ENCODE assay signal across 1 cellular context in the genomic region with DNA sequence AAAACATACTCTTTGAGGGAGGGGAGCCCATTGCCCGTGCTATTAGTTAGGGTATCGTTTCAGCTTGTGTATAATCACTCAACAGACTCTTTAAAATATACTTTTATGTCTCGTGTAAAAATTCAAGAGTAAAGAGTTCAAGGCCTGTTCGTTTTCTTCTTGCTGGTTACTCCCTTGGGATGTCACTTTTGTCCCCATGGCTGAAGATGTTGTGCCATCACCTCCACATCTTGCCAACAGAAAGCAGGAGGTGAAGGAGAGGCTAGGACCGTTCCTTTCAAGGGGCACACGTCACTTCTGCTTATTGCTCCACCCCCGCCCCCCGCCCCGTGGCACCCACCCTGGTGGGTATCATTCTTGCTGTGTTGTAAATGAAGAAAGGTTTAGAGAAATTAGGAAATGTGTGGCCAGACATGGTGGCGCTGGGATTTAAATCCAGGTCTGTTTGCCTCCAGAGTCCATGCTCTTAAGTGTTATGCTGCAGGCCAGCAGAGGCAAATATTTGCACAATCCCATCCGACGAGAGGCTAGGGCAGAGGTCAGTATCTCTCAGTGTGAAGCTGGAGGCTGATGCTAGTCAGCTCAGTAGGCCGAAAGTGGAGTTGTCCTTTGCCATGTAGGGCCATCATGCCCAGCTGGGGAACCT.
TF ChIP-seq lines count a peak whose summit lies in the region.

No MANE protein-coding gene starts in this region.

TF ChIP-seq in HepG2, 621 proteins besides CTCF, POLR2A, EP300 and RAD21 (continued from another document and continues in another):
- TF ChIP-seq, protein P1, sequence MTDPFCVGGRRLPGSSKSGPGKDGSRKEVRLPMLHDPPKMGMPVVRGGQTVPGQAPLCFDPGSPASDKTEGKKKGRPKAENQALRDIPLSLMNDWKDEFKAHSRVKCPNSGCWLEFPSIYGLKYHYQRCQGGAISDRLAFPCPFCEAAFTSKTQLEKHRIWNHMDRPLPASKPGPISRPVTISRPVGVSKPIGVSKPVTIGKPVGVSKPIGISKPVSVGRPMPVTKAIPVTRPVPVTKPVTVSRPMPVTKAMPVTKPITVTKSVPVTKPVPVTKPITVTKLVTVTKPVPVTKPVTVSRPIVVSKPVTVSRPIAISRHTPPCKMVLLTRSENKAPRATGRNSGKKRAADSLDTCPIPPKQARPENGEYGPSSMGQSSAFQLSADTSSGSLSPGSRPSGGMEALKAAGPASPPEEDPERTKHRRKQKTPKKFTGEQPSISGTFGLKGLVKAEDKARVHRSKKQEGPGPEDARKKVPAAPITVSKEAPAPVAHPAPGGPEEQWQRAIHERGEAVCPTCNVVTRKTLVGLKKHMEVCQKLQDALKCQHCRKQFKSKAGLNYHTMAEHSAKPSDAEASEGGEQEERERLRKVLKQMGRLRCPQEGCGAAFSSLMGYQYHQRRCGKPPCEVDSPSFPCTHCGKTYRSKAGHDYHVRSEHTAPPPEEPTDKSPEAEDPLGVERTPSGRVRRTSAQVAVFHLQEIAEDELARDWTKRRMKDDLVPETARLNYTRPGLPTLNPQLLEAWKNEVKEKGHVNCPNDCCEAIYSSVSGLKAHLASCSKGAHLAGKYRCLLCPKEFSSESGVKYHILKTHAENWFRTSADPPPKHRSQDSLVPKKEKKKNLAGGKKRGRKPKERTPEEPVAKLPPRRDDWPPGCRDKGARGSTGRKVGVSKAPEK (CRISPR knock-in tag; IDR thresholded peaks at IDR 0.05; ENCODE audit: borderline replicate concordance), result no peak
- peak; percentile 77 for TF ChIP-seq ZNF770 (CRISPR knock-in tag; IDR thresholded peaks at IDR 0.05)
- peak; percentile 45; the same call in 1 of the 2 replicates for TF ChIP-seq HINFP (CRISPR knock-in tag; IDR thresholded peaks at IDR 0.05; ENCODE audit: low read depth)
- no peak for TF ChIP-seq TCF12 (IDR thresholded peaks at IDR 0.05)
- no peak for TF ChIP-seq TCF12 (CRISPR knock-in tag; IDR thresholded peaks at IDR 0.05)
- no peak; the same call in 1 of the 2 replicates for TF ChIP-seq ARID4A (CRISPR knock-in tag; IDR thresholded peaks at IDR 0.05; ENCODE audit: borderline replicate concordance)
- TF ChIP-seq ZNF562 (CRISPR knock-in tag; IDR thresholded peaks at IDR 0.05; ENCODE audit: borderline replicate concordance), result no peak
- no peak for TF ChIP-seq ZNF616 (CRISPR knock-in tag; IDR thresholded peaks at IDR 0.05; ENCODE audit: low read depth)
- TF ChIP-seq ERF (CRISPR knock-in tag; IDR thresholded peaks at IDR 0.05), result peak; percentile 72
- no peak for TF ChIP-seq ZBTB21 (CRISPR knock-in tag; IDR thresholded peaks at IDR 0.05)
- TF ChIP-seq ZNF7 (CRISPR knock-in tag; IDR thresholded peaks at IDR 0.05), result no peak
- no peak for TF ChIP-seq RBM22 (optimal IDR thresholded peaks at IDR 0.05; ENCODE audit: low read length)
- TF ChIP-seq SRSF9 (IDR thresholded peaks at IDR 0.05; ENCODE audit: borderline replicate concordance, insufficient read depth, low read depth, low read length, poor library complexity, severe bottlenecking), result no peak
- no peak for TF ChIP-seq DDIT3 (CRISPR knock-in tag; IDR thresholded peaks at IDR 0.05)
- TF ChIP-seq, protein P2, sequence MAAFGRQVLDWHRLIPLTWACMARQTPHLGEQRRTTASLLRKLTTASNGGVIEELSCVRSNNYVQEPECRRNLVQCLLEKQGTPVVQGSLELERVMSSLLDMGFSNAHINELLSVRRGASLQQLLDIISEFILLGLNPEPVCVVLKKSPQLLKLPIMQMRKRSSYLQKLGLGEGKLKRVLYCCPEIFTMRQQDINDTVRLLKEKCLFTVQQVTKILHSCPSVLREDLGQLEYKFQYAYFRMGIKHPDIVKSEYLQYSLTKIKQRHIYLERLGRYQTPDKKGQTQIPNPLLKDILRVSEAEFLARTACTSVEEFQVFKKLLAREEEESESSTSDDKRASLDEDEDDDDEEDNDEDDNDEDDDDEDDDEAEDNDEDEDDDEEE (CRISPR knock-in tag; IDR thresholded peaks at IDR 0.05), result no peak
- TF ChIP-seq HIC2 (CRISPR knock-in tag; IDR thresholded peaks at IDR 0.05; ENCODE audit: low read depth), result peak; percentile 54; the same call in 1 of the 2 replicates
- TF ChIP-seq TCF7L2 (IDR thresholded peaks at IDR 0.05; ENCODE audit: low read depth, low read length), result no peak
- no peak for TF ChIP-seq NFATC3 (CRISPR knock-in tag; IDR thresholded peaks at IDR 0.05)
- no peak for TF ChIP-seq ZNF333 (CRISPR knock-in tag; IDR thresholded peaks at IDR 0.05; ENCODE audit: borderline replicate concordance)
- peak; percentile 50; the same call in 1 of the 2 replicates for TF ChIP-seq PHF8 (CRISPR knock-in tag; IDR thresholded peaks at IDR 0.05)
- no peak for TF ChIP-seq HOXD1 (CRISPR knock-in tag; IDR thresholded peaks at IDR 0.05)
- no peak for TF ChIP-seq U2AF1 (optimal IDR thresholded peaks at IDR 0.05; ENCODE audit: low read depth, low read length)
- peak; percentile 33; the same call in 1 of the 2 replicates for TF ChIP-seq KMT2A (CRISPR knock-in tag; IDR thresholded peaks at IDR 0.05)
- TF ChIP-seq FOXA1 (IDR thresholded peaks at IDR 0.05), result no peak
- TF ChIP-seq FOXA1 (CRISPR knock-in tag; IDR thresholded peaks at IDR 0.05), result peak; percentile 83
- no peak for TF ChIP-seq CREB3 (CRISPR knock-in tag; IDR thresholded peaks at IDR 0.05)
- no peak for TF ChIP-seq FIP1L1 (IDR thresholded peaks at IDR 0.05; ENCODE audit: borderline replicate concordance, insufficient read depth, low read depth, low read length)
- TF ChIP-seq, protein P3, sequence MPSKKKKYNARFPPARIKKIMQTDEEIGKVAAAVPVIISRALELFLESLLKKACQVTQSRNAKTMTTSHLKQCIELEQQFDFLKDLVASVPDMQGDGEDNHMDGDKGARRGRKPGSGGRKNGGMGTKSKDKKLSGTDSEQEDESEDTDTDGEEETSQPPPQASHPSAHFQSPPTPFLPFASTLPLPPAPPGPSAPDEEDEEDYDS (CRISPR knock-in tag; IDR thresholded peaks at IDR 0.05), result peak; percentile 75
- no peak for TF ChIP-seq ZNF570 (CRISPR knock-in tag; IDR thresholded peaks at IDR 0.05; ENCODE audit: borderline replicate concordance)
- no peak for TF ChIP-seq NFKBIZ (CRISPR knock-in tag; IDR thresholded peaks at IDR 0.05)
- peak; percentile 73 for TF ChIP-seq TEAD3 (CRISPR knock-in tag; optimal IDR thresholded peaks at IDR 0.05; ENCODE audit: borderline replicate concordance)
- no peak for TF ChIP-seq SMAD9 (CRISPR knock-in tag; IDR thresholded peaks at IDR 0.05)
- TF ChIP-seq, protein P4, sequence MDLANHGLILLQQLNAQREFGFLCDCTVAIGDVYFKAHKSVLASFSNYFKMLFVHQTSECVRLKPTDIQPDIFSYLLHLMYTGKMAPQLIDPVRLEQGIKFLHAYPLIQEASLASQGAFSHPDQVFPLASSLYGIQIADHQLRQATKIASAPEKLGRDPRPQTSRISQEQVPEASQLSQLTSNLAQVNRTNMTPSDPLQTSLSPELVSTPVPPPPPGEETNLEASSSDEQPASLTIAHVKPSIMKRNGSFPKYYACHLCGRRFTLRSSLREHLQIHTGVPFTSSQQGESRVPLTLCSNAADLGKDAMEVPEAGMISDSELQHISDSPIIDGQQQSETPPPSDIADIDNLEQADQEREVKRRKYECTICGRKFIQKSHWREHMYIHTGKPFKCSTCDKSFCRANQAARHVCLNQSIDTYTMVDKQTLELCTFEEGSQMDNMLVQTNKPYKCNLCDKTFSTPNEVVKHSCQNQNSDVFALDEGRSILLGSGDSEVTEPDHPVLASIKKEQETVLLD (CRISPR knock-in tag; IDR thresholded peaks at IDR 0.05; ENCODE audit: low read depth), result no peak
- TF ChIP-seq SMARCE1 (IDR thresholded peaks at IDR 0.05; ENCODE audit: borderline replicate concordance), result no peak
- TF ChIP-seq ZSCAN31 (CRISPR knock-in tag; IDR thresholded peaks at IDR 0.05; ENCODE audit: low read depth), result peak; percentile 42; the same call in 1 of the 2 replicates
